8 cellular contexts compared by ENCODE assay signal in the genomic region with DNA sequence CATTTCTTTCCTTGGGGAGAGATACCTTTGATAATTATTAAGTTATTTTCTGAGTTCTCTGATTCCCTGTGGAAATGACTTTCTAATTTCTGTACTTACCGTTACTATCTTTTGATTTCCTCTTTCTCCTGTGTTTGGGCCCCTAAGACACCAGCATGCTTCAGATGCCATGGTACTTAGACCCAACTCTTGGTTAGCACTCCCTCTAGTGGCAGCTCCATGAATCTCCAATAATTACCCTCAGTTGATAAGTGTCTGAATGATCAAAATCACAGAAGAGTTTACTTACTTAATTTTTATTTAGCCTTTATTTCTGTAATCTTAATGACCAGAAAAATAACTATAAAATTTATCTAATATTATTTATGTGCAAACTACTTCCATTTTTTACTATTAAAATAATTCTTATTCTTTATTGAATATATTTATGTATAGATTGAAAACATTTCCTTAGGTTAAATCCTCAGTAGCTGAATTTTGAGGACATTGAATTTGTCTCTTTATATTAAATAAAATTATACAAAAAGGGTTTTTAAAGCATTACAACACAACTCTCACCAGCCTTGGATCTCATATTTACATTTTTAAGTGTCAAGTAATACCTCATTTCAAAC.
DNase-seq lines count a peak whose midpoint lies in the region; ATAC-seq and TF ChIP-seq lines count a peak whose summit lies in the region.

No MANE protein-coding gene starts in this region.

- DNase-seq in SHP77 (lab: John Stamatoyannopoulos, UW) (peak; percentile 16 to 20), SHP77 treated with DMSO at 0.1 percent for 48 hours (lab: John Stamatoyannopoulos, UW) (no peak), NOMO-1 treated with DMSO at 0.1 percent for 48 hours (lab: John Stamatoyannopoulos, UW; ENCODE audit: unreplicated experiment) (peak; percentile 60), breast epithelium (ENCODE audit: low spot score in 2 of 2) (no peak), kidney glomerular epithelial cell (lab: John Stamatoyannopoulos, UW) (peak; percentile 48), superior temporal gyrus (ENCODE audit: extremely low spot score) (peak; percentile 83)

- TF ChIP-seq CTCF in breast epithelium (IDR thresholded peaks at IDR 0.05), result peak; percentile 47 to 67 (median 58)

- no peaks in the 10 kb centered on the region for H3K4me1 ChIP-seq in breast epithelium

- intact Hi-C loops in breast epithelium (cut with DNase I; ENCODE audit: low total_unique reads), result no loop called here

- H3K27ac ChIP-seq in breast epithelium, result no peak overlapping the region

- peak; percentile 86 for ATAC-seq in GM19468 (IDR thresholded peaks at IDR 0.05; ENCODE audit: extremely low read depth, unreplicated experiment)
- ATAC-seq in HG03558 (IDR thresholded peaks at IDR 0.05; ENCODE audit: extremely low read depth, unreplicated experiment), result peak; percentile 83

- H3K4me3 ChIP-seq in breast epithelium, result no peak overlapping the region

- no peaks in the 10 kb centered on the region for H3K9me3 ChIP-seq in breast epithelium

- H3K27me3 ChIP-seq in breast epithelium, result no peaks in the 10 kb centered on the region

- H3K36me3 ChIP-seq in breast epithelium, result no peaks in the 10 kb centered on the region

- no peak for TF ChIP-seq POLR2A in breast epithelium (IDR thresholded peaks at IDR 0.05)

Comparison
In these comparisons a context has a peak if more than half of its experiments do, and no peak if none do; other contexts are left out.
1. DNase-seq: peak in SHP77 (2 of 2), NOMO-1 treated with DMSO at 0.1 percent for 48 hours (single experiment), kidney glomerular epithelial cell (single experiment) and superior temporal gyrus (single experiment); none in SHP77 treated with DMSO at 0.1 percent for 48 hours (single experiment) and breast epithelium (0 of 2).